In the genomic region with DNA sequence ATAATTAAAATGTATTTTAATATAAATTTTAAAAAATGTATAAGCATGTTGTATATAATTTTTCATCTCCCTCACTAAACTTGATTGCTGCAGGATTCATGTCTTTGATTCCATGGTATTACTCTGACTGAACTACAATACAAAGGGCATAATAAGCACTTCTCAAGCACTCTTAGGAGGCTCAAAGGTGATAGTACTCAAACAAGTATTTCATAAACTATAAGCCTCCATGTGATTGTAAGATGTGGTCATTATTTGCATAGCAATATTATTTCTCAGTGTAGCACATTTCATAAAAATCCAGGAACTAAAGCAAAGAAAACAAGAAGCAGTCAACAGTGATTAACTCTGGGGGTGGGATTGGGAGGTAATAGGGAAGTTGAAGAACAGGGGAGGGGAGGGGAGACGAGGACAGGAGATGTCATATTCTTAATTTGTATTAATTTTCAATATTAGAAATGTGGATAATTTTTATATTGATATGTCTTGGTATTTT, we compare ENCODE assay signal across 20 cellular contexts.
"Had no signal": no experiment of that assay in that cellular context is flagged by ENCODE, and none has a peak within 500 bp of the region (broad histone marks: within the 10 kb centered on the region; RNA-seq: fewer than 3 reads in every experiment).

No MANE protein-coding gene starts in this region.

- H3K4me3 Mint-ChIP-seq: nephron; stimulated activated memory B cell treated with anti-CD40 and anti-IgM and Interleukin-4, amounts not matched to agents 10 μg/mL and 1 μg/mL and 100 μg/mL, for 72 hours had no signal

- FAIRE-seq: astrocyte had no signal

- H3K27me3 Mint-ChIP-seq: stimulated activated memory B cell treated with anti-CD40 and anti-IgM and Interleukin-4, amounts not matched to agents 10 μg/mL and 1 μg/mL and 100 μg/mL, for 72 hours had no signal

- H3K4me3 ChIP-seq: adrenal gland, esophagus muscularis mucosa, gastroesophageal sphincter, heart left ventricle, sigmoid colon, spleen, testis had no signal

- H3K4me1 ChIP-seq: gastroesophageal sphincter had no signal

- H3K9me3 ChIP-seq: adrenal gland, esophagus muscularis mucosa, gastroesophageal sphincter, heart left ventricle, sigmoid colon, testis had no signal

- H3K4me1 Mint-ChIP-seq: stimulated activated memory B cell treated with anti-CD40 and anti-IgM and Interleukin-4, amounts not matched to agents 10 μg/mL and 1 μg/mL and 100 μg/mL, for 72 hours had no signal

- H3K36me3 Mint-ChIP-seq: stimulated activated memory B cell treated with anti-CD40 and anti-IgM and Interleukin-4, amounts not matched to agents 10 μg/mL and 1 μg/mL and 100 μg/mL, for 72 hours had no signal

- H3K9me3 Mint-ChIP-seq: nephron had no signal

- H3K27ac Mint-ChIP-seq: stimulated activated memory B cell treated with anti-CD40 and anti-IgM and Interleukin-4, amounts not matched to agents 10 μg/mL and 1 μg/mL and 100 μg/mL, for 72 hours had no signal

- H3K36me3 ChIP-seq: adrenal gland, esophagus muscularis mucosa, gastroesophageal sphincter, heart left ventricle, sigmoid colon, spleen had no signal

- H3K27me3 ChIP-seq: adrenal gland, esophagus muscularis mucosa, gastroesophageal sphincter, heart left ventricle, sigmoid colon, spleen, testis had no signal

- DNase-seq: activated CD4-positive, alpha-beta T cell treated with anti-CD3 and anti-CD28 coated beads, Interleukin-2, amount 50 U/mL, for 1 hour; activated CD4-positive, CD25-positive, alpha-beta regulatory T cell treated with anti-CD3 and anti-CD28 coated beads, Interleukin-2, amount 50 U/mL, for 72 hours; activated CD8-positive, alpha-beta memory T cell treated with anti-CD3 and anti-CD28 coated beads for 24 hours; activated CD8-positive, alpha-beta memory T cell treated with anti-CD3 and anti-CD28 coated beads, Interleukin-2, amount 50 U/mL, for 48 hours; activated effector memory CD4-positive, alpha-beta T cell treated with anti-CD3 and anti-CD28 coated beads, Interleukin-2, amount 50 U/mL, for 16 hours; activated naive CD4-positive, alpha-beta T cell treated with anti-CD3 and anti-CD28 coated beads, Interleukin-2, amount 50 U/mL, for 16 hours; activated T-cell treated with anti-CD3 and anti-CD28 coated beads, Interleukin-2, amount 50 U/mL, for 48 hours; adrenal gland; effector CD4-positive, alpha-beta T cell; heart left ventricle; nucleus accumbens; sigmoid colon; spleen; stimulated activated CD4-positive, alpha-beta T cell treated with anti-CD3 and anti-CD28 coated beads, Interleukin-4, amount 100 ng/mL, for 4 hours; testis had no signal

- H3K27ac ChIP-seq: adrenal gland, esophagus muscularis mucosa, gastroesophageal sphincter, sigmoid colon, testis had no signal

- ATAC-seq: gastroesophageal sphincter; stimulated activated memory B cell treated with anti-CD40 and anti-IgM and Interleukin-4, amounts not matched to agents 10 μg/mL and 1 μg/mL and 100 μg/mL, for 72 hours had no signal
